28 cellular contexts compared by ENCODE assay signal in the genomic region with DNA sequence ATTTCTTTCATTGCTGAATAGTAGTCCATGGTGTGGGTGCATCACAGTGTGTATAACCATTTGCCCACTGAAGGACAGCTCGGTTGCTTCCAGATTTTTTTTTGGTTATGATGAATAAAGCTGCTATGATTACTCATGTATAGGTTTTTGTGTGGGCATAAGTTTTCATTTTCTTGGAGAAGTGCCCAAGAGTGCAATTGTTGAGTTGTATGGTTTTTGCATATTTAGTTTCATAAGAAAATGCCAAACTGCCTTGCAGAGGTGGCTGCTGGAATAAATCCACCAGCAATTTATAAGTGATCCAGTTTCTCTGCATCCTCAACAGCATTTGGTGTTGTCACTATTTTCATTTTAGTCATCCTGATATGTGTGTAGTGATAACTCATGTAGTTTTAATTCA. TPM values are rescaled to one million over a fixed set of nuclear protein-coding genes. Genes with fewer than 3 reads are reported as not detected.
"Had no signal": no experiment of that assay in that cellular context is flagged by ENCODE, and none has a peak within 500 bp of the region (broad histone marks: within the 10 kb centered on the region; RNA-seq: fewer than 3 reads in every experiment).

No MANE protein-coding gene starts in this region.

- ATAC-seq: activated T-cell treated with anti-CD3 and anti-CD28 coated beads, Interleukin-2, amount 50 U/mL, for 4 hours had no signal

- H3K9me3 Mint-ChIP-seq: activated B cell treated with CpG ODN at 0.5 μM for 24 hours; activated CD4-positive, alpha-beta memory T cell treated with anti-CD3 and anti-CD28 coated beads for 36 hours; activated CD4-positive, alpha-beta T cell treated with anti-CD3 and anti-CD28 coated beads, Interleukin-2, amount 10 ng/mL, durations not matched to agents 7 days and 5 days; activated naive CD4-positive, alpha-beta T cell treated with anti-CD3 and anti-CD28 coated beads for 36 hours; activated T-cell treated with anti-CD3 and anti-CD28 coated beads, Interleukin-2, amount 50 U/mL, for 4 hours had no signal

- H3K4me3 Mint-ChIP-seq: activated B cell treated with CpG ODN at 0.5 μM for 24 hours; activated CD4-positive, alpha-beta memory T cell treated with anti-CD3 and anti-CD28 coated beads for 36 hours; activated CD4-positive, alpha-beta T cell treated with anti-CD3 and anti-CD28 coated beads, Interleukin-2, amount 10 ng/mL, durations not matched to agents 7 days and 5 days; activated naive CD4-positive, alpha-beta T cell treated with anti-CD3 and anti-CD28 coated beads for 36 hours; activated naive CD8-positive, alpha-beta T cell; activated T-cell treated with anti-CD3 and anti-CD28 coated beads, Interleukin-2, amount 50 U/mL, for 4 hours had no signal

- DNase-seq: activated B cell treated with CpG ODN at 0.5 μM for 24 hours; activated CD4-positive, alpha-beta memory T cell treated with anti-CD3 and anti-CD28 coated beads for 36 hours; activated CD4-positive, alpha-beta T cell treated with anti-CD3 and anti-CD28 coated beads for 1 hour; activated CD4-positive, alpha-beta T cell treated with anti-CD3 and anti-CD28 coated beads, Interleukin-2, amount 10 ng/mL, durations not matched to agents 7 days and 5 days; activated CD8-positive, alpha-beta memory T cell treated with anti-CD3 and anti-CD28 coated beads for 24 hours; activated gamma-delta T cell; activated naive CD4-positive, alpha-beta T cell treated with anti-CD3 and anti-CD28 coated beads for 36 hours; activated T-cell treated with anti-CD3 and anti-CD28 coated beads, Interleukin-2, amount 50 U/mL, for 4 hours; central memory CD4-positive, alpha-beta T cell; Kasumi-1; KBM-7; NCI-H1092; NCI-H1417; NCI-H2029; NCI-H2107; NCI-H2171 treated with DMSO at 0.1 percent for 48 hours; NCI-H345; NCI-H510A; NCI-H526 treated with DMSO at 0.1 percent for 48 hours; NK-92 treated with Interleukin-12 subunit alpha and Interleukin-12 subunit beta, amount 100 ng/mL, for 24 hours; SHP77 treated with DMSO at 0.1 percent for 48 hours; T-helper 2 cell; T1000 had no signal

- FAIRE-seq: RCC 7860, TTC549 had no signal

- H3K36me3 Mint-ChIP-seq: activated CD4-positive, alpha-beta memory T cell treated with anti-CD3 and anti-CD28 coated beads for 36 hours; activated naive CD8-positive, alpha-beta T cell had no signal

- H3K27ac Mint-ChIP-seq: activated B cell treated with CpG ODN at 0.5 μM for 24 hours; activated CD4-positive, alpha-beta memory T cell treated with anti-CD3 and anti-CD28 coated beads for 36 hours; activated CD4-positive, alpha-beta T cell treated with anti-CD3 and anti-CD28 coated beads, Interleukin-2, amount 10 ng/mL, durations not matched to agents 7 days and 5 days; activated naive CD4-positive, alpha-beta T cell treated with anti-CD3 and anti-CD28 coated beads for 36 hours; activated naive CD8-positive, alpha-beta T cell had no signal

RNA-seq across cellular contexts. Expression of a gene that starts 8.4 kb away (rescaled TPM):
- total RNA-seq: chondrocyte, M059J had no signal
